Comparison of ENCODE assay signal across 27 cellular contexts in genomic region chr21:45468971-45469272, GRCh38.
DNase-seq lines count a peak whose midpoint lies in the region; ATAC-seq and TF ChIP-seq lines count a peak whose summit lies in the region.
"Had no signal": no experiment of that assay in that cellular context is flagged by ENCODE, and none has a peak within 500 bp of the region (broad histone marks: within the 10 kb centered on the region; RNA-seq: fewer than 3 reads in every experiment).

No MANE protein-coding gene starts in this region.

- H3K9me3 ChIP-seq in vagina, result no peaks in the 10 kb centered on the region
- H3K9me3 ChIP-seq: upper lobe of left lung had no signal

- peaks cover 53% of the 10 kb centered on the region for H3K4me1 ChIP-seq in vagina

- ATAC-seq in left cardiac atrium (no peak), GM19351 (IDR thresholded peaks at IDR 0.05; ENCODE audit: unreplicated experiment) (no peak)
- ATAC-seq in activated T-cell treated with anti-CD3 and anti-CD28 coated beads, Interleukin-2, amount 50 U/mL, for 4 hours, result no peak
- ATAC-seq: left colon, SK-N-SH treated with all-trans-retinoic acid at 6 μM for 48 hours had no signal

- no peak for TF ChIP-seq POLR2A in vagina (IDR thresholded peaks at IDR 0.05)

- H3K36me3 ChIP-seq in vagina, result peaks cover 0 to 3% of the 10 kb centered on the region in 2 donors

- H3K4me1 Mint-ChIP-seq in activated T-cell treated with anti-CD3 and anti-CD28 coated beads, Interleukin-2, amount 50 U/mL, for 4 hours (ENCODE audit: low read depth), result peaks cover 20% of the 10 kb centered on the region

- no peak overlapping the region for H3K4me3 Mint-ChIP-seq in activated T-cell treated with anti-CD3 and anti-CD28 coated beads, Interleukin-2, amount 50 U/mL, for 4 hours
- H3K4me3 Mint-ChIP-seq: activated B cell treated with CpG ODN at 0.5 μM for 24 hours; activated CD4-positive, alpha-beta T cell treated with anti-CD3 and anti-CD28 coated beads, Interleukin-2, amount 10 ng/mL, durations not matched to agents 7 days and 5 days; activated naive CD8-positive, alpha-beta T cell treated with anti-CD3 and anti-CD28 coated beads, Interleukin-2, amount 10 ng/mL, durations not matched to agents 7 days and 5 days; T-helper 1 cell treated with Interleukin-12 subunit alpha and Interleukin-12 subunit beta and Interleukin-4 antibody, amounts not matched to agents 30 μg/mL and 1 μg/mL, for 36 hours had no signal

- no peaks in the 10 kb centered on the region for H3K36me3 Mint-ChIP-seq in activated T-cell treated with anti-CD3 and anti-CD28 coated beads, Interleukin-2, amount 50 U/mL, for 4 hours (ENCODE audit: insufficient read depth)
- H3K36me3 Mint-ChIP-seq: activated naive CD8-positive, alpha-beta T cell treated with anti-CD3 and anti-CD28 coated beads, Interleukin-2, amount 10 ng/mL, durations not matched to agents 7 days and 5 days had no signal

- H3K27me3 Mint-ChIP-seq in activated T-cell treated with anti-CD3 and anti-CD28 coated beads, Interleukin-2, amount 50 U/mL, for 4 hours (ENCODE audit: low read depth), result peaks cover 8% of the 10 kb centered on the region
- H3K27me3 Mint-ChIP-seq: activated CD4-positive, alpha-beta T cell treated with anti-CD3 and anti-CD28 coated beads, Interleukin-2, amount 10 ng/mL, durations not matched to agents 7 days and 5 days had no signal

- TF ChIP-seq CTCF in vagina (IDR thresholded peaks at IDR 0.05) (no peak), foreskin fibroblast (IDR thresholded peaks at IDR 0.05; ENCODE audit: low read depth, low read length) (no peak)

- H3K4me3 ChIP-seq in vagina (no peak overlapping the region), foreskin fibroblast (ENCODE audit: low read depth in 1 of 2, low read length in 2 of 2) (no peak overlapping the region)
- H3K4me3 ChIP-seq: GM23248, upper lobe of left lung had no signal

- intact Hi-C loops in left cardiac atrium (cut with DNase I), result no loop called here
- intact Hi-C loops in cardiac septum (cut with DNase I), result no loop called here
- intact Hi-C loops in posterior vena cava (cut with DNase I), result no loop called here
- intact Hi-C loops in vagina (cut with DNase I), result no loop called here

- H3K27ac ChIP-seq in layer of hippocampus (ENCODE audit: low read depth, low read length) (peak overlapping the region; percentile 71), vagina (peak overlapping the region; percentile 90)
- H3K27ac ChIP-seq: C4-2B, GM23248 had no signal

- H3K9me3 Mint-ChIP-seq in activated T-cell treated with anti-CD3 and anti-CD28 coated beads, Interleukin-2, amount 50 U/mL, for 4 hours, result no peaks in the 10 kb centered on the region
- H3K9me3 Mint-ChIP-seq: activated B cell treated with CpG ODN at 0.5 μM for 24 hours; activated CD4-positive, alpha-beta T cell treated with anti-CD3 and anti-CD28 coated beads, Interleukin-2, amount 10 ng/mL, durations not matched to agents 7 days and 5 days; activated naive CD8-positive, alpha-beta T cell treated with anti-CD3 and anti-CD28 coated beads, Interleukin-2, amount 10 ng/mL, durations not matched to agents 7 days and 5 days; neural crest cell; T-helper 1 cell treated with Interleukin-12 subunit alpha and Interleukin-12 subunit beta and Interleukin-4 antibody, amounts not matched to agents 30 μg/mL and 1 μg/mL, for 36 hours had no signal

- H3K27me3 ChIP-seq in layer of hippocampus (ENCODE audit: control insufficient read depth, insufficient read depth, low read length), result no peaks in the 10 kb centered on the region
- H3K27me3 ChIP-seq in vagina, result no peaks in the 10 kb centered on the region
- H3K27me3 ChIP-seq: upper lobe of left lung had no signal

- DNase-seq in left cardiac atrium (peak; percentile 20), cardiac septum (ENCODE audit: low spot score) (no peak), posterior vena cava (ENCODE audit: low spot score) (peak; percentile 77), vagina (ENCODE audit: extremely low spot score in 2 of 2) (no peak), foreskin fibroblast (no peak)
- no peak for DNase-seq in activated T-cell treated with anti-CD3 and anti-CD28 coated beads, Interleukin-2, amount 50 U/mL, for 4 hours
- DNase-seq: 8988T; activated B cell treated with CpG ODN at 0.5 μM for 24 hours; activated CD4-positive, alpha-beta T cell treated with anti-CD3 and anti-CD28 coated beads, Interleukin-2, amount 10 ng/mL, durations not matched to agents 7 days and 5 days; activated gamma-delta T cell treated with Interleukin-2 at 50 U/mL for 16 hours; activated naive CD8-positive, alpha-beta T cell treated with anti-CD3 and anti-CD28 coated beads, Interleukin-2, amount 10 ng/mL, durations not matched to agents 7 days and 5 days; activated T-cell treated with anti-CD3 and anti-CD28 coated beads, Interleukin-2, amount 50 U/mL, for 48 hours; dermis blood vessel endothelial cell; DMS79 treated with DMSO at 0.1 percent for 48 hours; GM23248; left colon; mesendoderm; NCI-H187 treated with DMSO at 0.1 percent for 48 hours; NCI-H524 treated with DMSO at 0.1 percent for 48 hours; stimulated activated CD4-positive, alpha-beta T cell treated with anti-CD3 and anti-CD28 coated beads, Interleukin-4, amount 100 ng/mL, for 24 hours had no signal

Comparison
In these comparisons a context has a peak if more than half of its experiments do, and no peak if none do; other contexts are left out.
1. DNase-seq: peak in left cardiac atrium (single experiment) and posterior vena cava (single experiment); none in cardiac septum (single experiment), vagina (0 of 2), foreskin fibroblast (0 of 2) and activated T-cell treated with anti-CD3 and anti-CD28 coated beads, Interleukin-2, amount 50 U/mL, for 4 hours (single experiment).